Comparison of ENCODE assay signal across 24 cellular contexts in the genomic region with DNA sequence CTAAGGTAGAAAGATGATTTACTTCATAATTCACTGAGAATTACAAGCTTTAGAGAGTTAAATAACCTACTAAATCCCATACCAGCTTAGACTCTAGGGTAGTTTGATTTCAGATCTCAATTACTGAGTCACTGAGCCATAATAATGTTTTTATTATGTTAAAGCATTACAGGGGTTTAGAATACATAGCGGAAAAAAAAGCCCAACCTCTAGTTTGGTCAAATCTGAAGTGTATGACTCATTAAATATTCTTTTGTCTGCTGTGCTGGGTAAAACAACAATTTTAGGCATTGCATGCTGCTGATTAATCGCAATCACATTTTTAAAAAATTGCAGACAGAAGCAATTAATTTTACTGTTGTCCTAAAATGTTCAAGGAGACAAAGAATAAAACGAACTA. TPM values are rescaled to one million over a fixed set of nuclear protein-coding genes. Genes with fewer than 3 reads are reported as not detected.
"Had no signal": no experiment of that assay in that cellular context is flagged by ENCODE, and none has a peak within 500 bp of the region (broad histone marks: within the 10 kb centered on the region; RNA-seq: fewer than 3 reads in every experiment).

No MANE protein-coding gene starts in this region.

- H3K27ac ChIP-seq: coronary artery, gastrocnemius medialis, heart right ventricle, parathyroid adenoma, prostate gland, spleen, thoracic aorta, transverse colon had no signal

- H3K9me3 Mint-ChIP-seq: neural crest cell; stimulated activated memory B cell treated with anti-CD40 and anti-IgM and Interleukin-4, amounts not matched to agents 10 μg/mL and 1 μg/mL and 100 μg/mL, for 72 hours had no signal

- H3K4me3 ChIP-seq: coronary artery, gastrocnemius medialis, heart right ventricle, prostate gland, spleen, thoracic aorta, transverse colon had no signal

- H3K27me3 ChIP-seq: gastrocnemius medialis, heart right ventricle, spleen, transverse colon had no signal

- H3K36me3 ChIP-seq: gastrocnemius medialis, heart right ventricle, prostate gland, spleen, thoracic aorta, transverse colon had no signal

- H3K9me3 ChIP-seq: gastrocnemius medialis, heart right ventricle, prostate gland, thoracic aorta, transverse colon had no signal

- H3K27me3 Mint-ChIP-seq: stimulated activated memory B cell treated with anti-CD40 and anti-IgM and Interleukin-4, amounts not matched to agents 10 μg/mL and 1 μg/mL and 100 μg/mL, for 72 hours; stimulated activated naive CD8-positive, alpha-beta T cell treated with anti-CD3 and anti-CD28 coated beads, Interleukin-15, amount 100 ng/mL, for 72 hours had no signal

- H3K4me1 Mint-ChIP-seq: natural killer cell; neural crest cell; stimulated activated memory B cell treated with anti-CD40 and anti-IgM and Interleukin-4, amounts not matched to agents 10 μg/mL and 1 μg/mL and 100 μg/mL, for 72 hours; stimulated activated naive CD8-positive, alpha-beta T cell treated with anti-CD3 and anti-CD28 coated beads, Interleukin-15, amount 100 ng/mL, for 72 hours had no signal

- DNase-seq: effector CD4-positive, alpha-beta T cell; gastrocnemius medialis; heart right ventricle; hypothalamus; islet precursor cell; natural killer cell; nucleus accumbens; retina; spleen; stimulated activated CD4-positive, alpha-beta T cell treated with anti-CD3 and anti-CD28 coated beads, Interleukin-15, amount 100 ng/mL, for 24 hours; stimulated activated CD4-positive, alpha-beta T cell treated with anti-CD3 and anti-CD28 coated beads, Interleukin-1b, Interleukin-23, amount 100 ng/mL, for 48 hours; stimulated activated CD4-positive, alpha-beta T cell treated with anti-CD3 and anti-CD28 coated beads, Interleukin-4, amount 100 ng/mL, for 24 hours; stimulated activated naive CD8-positive, alpha-beta T cell treated with anti-CD3 and anti-CD28 coated beads, Interleukin-15, amount 100 ng/mL, for 72 hours; transverse colon had no signal

- H3K4me1 ChIP-seq: gastrocnemius medialis, heart right ventricle, parathyroid adenoma, prostate gland, spleen, transverse colon had no signal

- H3K79me2 ChIP-seq: parathyroid adenoma had no signal

- H3K36me3 Mint-ChIP-seq: stimulated activated memory B cell treated with anti-CD40 and anti-IgM and Interleukin-4, amounts not matched to agents 10 μg/mL and 1 μg/mL and 100 μg/mL, for 72 hours had no signal

- H3K27ac Mint-ChIP-seq: natural killer cell; stimulated activated memory B cell treated with anti-CD40 and anti-IgM and Interleukin-4, amounts not matched to agents 10 μg/mL and 1 μg/mL and 100 μg/mL, for 72 hours; stimulated activated naive CD8-positive, alpha-beta T cell treated with anti-CD3 and anti-CD28 coated beads, Interleukin-15, amount 100 ng/mL, for 72 hours had no signal

- H3K4me3 Mint-ChIP-seq: natural killer cell; neural crest cell; stimulated activated memory B cell treated with anti-CD40 and anti-IgM and Interleukin-4, amounts not matched to agents 10 μg/mL and 1 μg/mL and 100 μg/mL, for 72 hours; stimulated activated naive CD8-positive, alpha-beta T cell treated with anti-CD3 and anti-CD28 coated beads, Interleukin-15, amount 100 ng/mL, for 72 hours had no signal

- ATAC-seq: gastrocnemius medialis; heart right ventricle; left lobe of liver; natural killer cell; sciatic nerve; stimulated activated memory B cell treated with anti-CD40 and anti-IgM and Interleukin-4, amounts not matched to agents 10 μg/mL and 1 μg/mL and 100 μg/mL, for 72 hours; stimulated activated naive CD8-positive, alpha-beta T cell treated with anti-CD3 and anti-CD28 coated beads, Interleukin-15, amount 100 ng/mL, for 72 hours had no signal

- H2AFZ ChIP-seq: parathyroid adenoma had no signal

- H3K9ac ChIP-seq: parathyroid adenoma had no signal

RNA-seq across cellular contexts. Expression of a gene that starts 48.5 kb away (rescaled TPM):
- total RNA-seq: dermis microvascular lymphatic vessel endothelial cell, left lobe of liver, myocyte, natural killer cell had no signal
